1 cellular context compared by ENCODE assay signal in genomic region chr6:42217165-42217522, GRCh38.
TF ChIP-seq lines count a peak whose summit lies in the region.

No MANE protein-coding gene starts in this region.

TF ChIP-seq in HepG2, 621 proteins besides CTCF, POLR2A, EP300 and RAD21:
- TF ChIP-seq, protein P1, sequence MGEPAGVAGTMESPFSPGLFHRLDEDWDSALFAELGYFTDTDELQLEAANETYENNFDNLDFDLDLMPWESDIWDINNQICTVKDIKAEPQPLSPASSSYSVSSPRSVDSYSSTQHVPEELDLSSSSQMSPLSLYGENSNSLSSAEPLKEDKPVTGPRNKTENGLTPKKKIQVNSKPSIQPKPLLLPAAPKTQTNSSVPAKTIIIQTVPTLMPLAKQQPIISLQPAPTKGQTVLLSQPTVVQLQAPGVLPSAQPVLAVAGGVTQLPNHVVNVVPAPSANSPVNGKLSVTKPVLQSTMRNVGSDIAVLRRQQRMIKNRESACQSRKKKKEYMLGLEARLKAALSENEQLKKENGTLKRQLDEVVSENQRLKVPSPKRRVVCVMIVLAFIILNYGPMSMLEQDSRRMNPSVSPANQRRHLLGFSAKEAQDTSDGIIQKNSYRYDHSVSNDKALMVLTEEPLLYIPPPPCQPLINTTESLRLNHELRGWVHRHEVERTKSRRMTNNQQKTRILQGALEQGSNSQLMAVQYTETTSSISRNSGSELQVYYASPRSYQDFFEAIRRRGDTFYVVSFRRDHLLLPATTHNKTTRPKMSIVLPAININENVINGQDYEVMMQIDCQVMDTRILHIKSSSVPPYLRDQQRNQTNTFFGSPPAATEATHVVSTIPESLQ (CRISPR knock-in tag; conservative IDR thresholded peaks at IDR 0.05) = no peak
- TF ChIP-seq TSC22D2 (CRISPR knock-in tag; IDR thresholded peaks at IDR 0.05; ENCODE audit: borderline replicate concordance) (no peak), ZNF205 (CRISPR knock-in tag; IDR thresholded peaks at IDR 0.05) (no peak), ARNTL (CRISPR knock-in tag; IDR thresholded peaks at IDR 0.05) (peak; percentile 16; the same call in 1 of the 2 replicates), ZNF672 (CRISPR knock-in tag; IDR thresholded peaks at IDR 0.05) (no peak), ZNF670 (CRISPR knock-in tag; IDR thresholded peaks at IDR 0.05; ENCODE audit: borderline replicate concordance) (0 out of 2 replicates have a peak, but pooled peaks have one; percentile 3), ZNF761 (CRISPR knock-in tag; conservative IDR thresholded peaks at IDR 0.05) (no peak), THYN1 (CRISPR knock-in tag; IDR thresholded peaks at IDR 0.05; ENCODE audit: borderline replicate concordance, low read depth) (0 out of 2 replicates have a peak, but pooled peaks have one; percentile 23), CHCHD3 (CRISPR knock-in tag; IDR thresholded peaks at IDR 0.05) (0 out of 2 replicates have a peak, but pooled peaks have one; percentile 25), ZNF816 (CRISPR knock-in tag; IDR thresholded peaks at IDR 0.05; ENCODE audit: borderline replicate concordance) (peak; percentile 63; the same call in 1 of the 2 replicates)
- TF ChIP-seq, protein P2, sequence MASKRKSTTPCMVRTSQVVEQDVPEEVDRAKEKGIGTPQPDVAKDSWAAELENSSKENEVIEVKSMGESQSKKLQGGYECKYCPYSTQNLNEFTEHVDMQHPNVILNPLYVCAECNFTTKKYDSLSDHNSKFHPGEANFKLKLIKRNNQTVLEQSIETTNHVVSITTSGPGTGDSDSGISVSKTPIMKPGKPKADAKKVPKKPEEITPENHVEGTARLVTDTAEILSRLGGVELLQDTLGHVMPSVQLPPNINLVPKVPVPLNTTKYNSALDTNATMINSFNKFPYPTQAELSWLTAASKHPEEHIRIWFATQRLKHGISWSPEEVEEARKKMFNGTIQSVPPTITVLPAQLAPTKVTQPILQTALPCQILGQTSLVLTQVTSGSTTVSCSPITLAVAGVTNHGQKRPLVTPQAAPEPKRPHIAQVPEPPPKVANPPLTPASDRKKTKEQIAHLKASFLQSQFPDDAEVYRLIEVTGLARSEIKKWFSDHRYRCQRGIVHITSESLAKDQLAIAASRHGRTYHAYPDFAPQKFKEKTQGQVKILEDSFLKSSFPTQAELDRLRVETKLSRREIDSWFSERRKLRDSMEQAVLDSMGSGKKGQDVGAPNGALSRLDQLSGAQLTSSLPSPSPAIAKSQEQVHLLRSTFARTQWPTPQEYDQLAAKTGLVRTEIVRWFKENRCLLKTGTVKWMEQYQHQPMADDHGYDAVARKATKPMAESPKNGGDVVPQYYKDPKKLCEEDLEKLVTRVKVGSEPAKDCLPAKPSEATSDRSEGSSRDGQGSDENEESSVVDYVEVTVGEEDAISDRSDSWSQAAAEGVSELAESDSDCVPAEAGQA (IDR thresholded peaks at IDR 0.05; ENCODE audit: low read depth) = no peak
- TF ChIP-seq, protein P2 (CRISPR knock-in tag; IDR thresholded peaks at IDR 0.05; ENCODE audit: borderline replicate concordance) = 0 out of 2 replicates have a peak, but pooled peaks have one; percentile 3
- TF ChIP-seq, protein P3, sequence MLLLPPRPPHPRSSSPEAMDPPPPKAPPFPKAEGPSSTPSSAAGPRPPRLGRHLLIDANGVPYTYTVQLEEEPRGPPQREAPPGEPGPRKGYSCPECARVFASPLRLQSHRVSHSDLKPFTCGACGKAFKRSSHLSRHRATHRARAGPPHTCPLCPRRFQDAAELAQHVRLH (CRISPR knock-in tag; IDR thresholded peaks at IDR 0.05; ENCODE audit: borderline replicate concordance, low read depth) = no peak
